In genomic region chr1:241180569-241180968, GRCh38 we compare ENCODE assay signal across 8 cellular contexts.
"Had no signal": no experiment of that assay in that cellular context is flagged by ENCODE, and none has a peak within 500 bp of the region (broad histone marks: within the 10 kb centered on the region; RNA-seq: fewer than 3 reads in every experiment).

No MANE protein-coding gene starts in this region.

- H3K27ac ChIP-seq: HL-60, KMS-11 had no signal

- H3K4me3 ChIP-seq: K562 had no signal

- H3K4me1 Mint-ChIP-seq: IgD-negative memory B cell had no signal

- ATAC-seq: HepG2, K562 had no signal

- H3K27ac Mint-ChIP-seq: IgD-negative memory B cell had no signal

- DNase-seq: IMR-90, KBM-7, KG1 had no signal

- H3K4me3 Mint-ChIP-seq: IgD-negative memory B cell had no signal
